10 cellular contexts compared by ENCODE assay signal in the genomic region with DNA sequence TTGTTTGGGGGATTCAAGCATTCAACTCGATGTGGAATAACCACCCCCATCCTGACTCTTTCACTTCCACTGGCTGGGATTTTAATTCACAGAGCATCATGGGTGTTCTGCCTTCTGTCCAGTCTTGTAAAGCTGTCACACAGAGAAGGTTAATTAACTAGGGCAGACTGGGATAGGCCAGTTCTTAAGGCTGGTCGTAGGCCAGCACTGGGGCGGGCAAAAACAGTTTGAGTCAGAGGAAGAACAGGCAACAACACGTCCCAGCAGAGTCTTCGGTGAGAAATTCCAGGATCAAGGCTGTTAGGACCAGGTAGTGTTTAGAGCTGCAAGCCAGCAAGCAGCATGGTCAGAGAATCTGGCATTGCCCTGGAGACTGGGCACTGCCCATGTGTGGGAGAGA. TPM values are rescaled to one million over a fixed set of nuclear protein-coding genes. Genes with fewer than 3 reads are reported as not detected.
DNase-seq lines count a peak whose midpoint lies in the region; ATAC-seq and TF ChIP-seq lines count a peak whose summit lies in the region.
"Had no signal": no experiment of that assay in that cellular context is flagged by ENCODE, and none has a peak within 500 bp of the region (broad histone marks: within the 10 kb centered on the region; RNA-seq: fewer than 3 reads in every experiment).

No MANE protein-coding gene starts in this region.

- intact Hi-C loops in activated T-helper 1 cell treated with anti-CD3 and anti-CD28 coated beads, Interleukin-12 subunit alpha, Interleukin-12 subunit beta, Interleukin-2, Interleukin-4 antibody, amounts not matched to agents 30 ng/mL and 10 ng/mL and 1 ng/mL, durations not matched to agents 14 hours and 24 hours and 36 hours (cut with micrococcal nuclease): loop anchor here (10.0 kb wide), 2 partner anchors 342 to 948 kb away; no protein-coding TSS in a partner anchor

- no peak for ATAC-seq in HG02981 (IDR thresholded peaks at IDR 0.05; ENCODE audit: unreplicated experiment)

- no peak overlapping the region for H3K4me3 Mint-ChIP-seq in activated T-helper 1 cell treated with anti-CD3 and anti-CD28 coated beads, Interleukin-12 subunit alpha, Interleukin-12 subunit beta, Interleukin-2, Interleukin-4 antibody, amounts not matched to agents 30 ng/mL and 10 ng/mL and 1 ng/mL, durations not matched to agents 14 hours and 24 hours and 36 hours
- peak overlapping the region; percentile 52 for H3K4me3 Mint-ChIP-seq in neural crest cell

- no peak overlapping the region for H3K4me3 ChIP-seq in fibroblast of pulmonary artery (replicated peaks; ENCODE audit: low read depth, low read length)

- H3K9me3 Mint-ChIP-seq in activated T-helper 1 cell treated with anti-CD3 and anti-CD28 coated beads, Interleukin-12 subunit alpha, Interleukin-12 subunit beta, Interleukin-2, Interleukin-4 antibody, amounts not matched to agents 30 ng/mL and 10 ng/mL and 1 ng/mL, durations not matched to agents 14 hours and 24 hours and 36 hours: no peaks in the 10 kb centered on the region
- H3K9me3 Mint-ChIP-seq in neural crest cell: no peaks in the 10 kb centered on the region
- H3K9me3 Mint-ChIP-seq: activated T-helper 2 cell treated with anti-CD3 and anti-CD28 coated beads, Interferon-gamma antibody, Interleukin-2, Interleukin-4, amounts not matched to agents 10 μg/mL and 5 μg/mL and 100 μg/mL, durations not matched to agents 14 hours and 24 hours and 36 hours had no signal

- H3K36me3 Mint-ChIP-seq in activated T-helper 1 cell treated with anti-CD3 and anti-CD28 coated beads, Interleukin-12 subunit alpha, Interleukin-12 subunit beta, Interleukin-2, Interleukin-4 antibody, amounts not matched to agents 30 ng/mL and 10 ng/mL and 1 ng/mL, durations not matched to agents 14 hours and 24 hours and 36 hours (ENCODE audit: low read depth): no peaks in the 10 kb centered on the region
- no peaks in the 10 kb centered on the region for H3K36me3 Mint-ChIP-seq in neural crest cell (ENCODE audit: low read depth)
- H3K36me3 Mint-ChIP-seq: CD4-positive, CD25-positive, alpha-beta regulatory T cell had no signal

- H3K27ac Mint-ChIP-seq in activated T-helper 1 cell treated with anti-CD3 and anti-CD28 coated beads, Interleukin-12 subunit alpha, Interleukin-12 subunit beta, Interleukin-2, Interleukin-4 antibody, amounts not matched to agents 30 ng/mL and 10 ng/mL and 1 ng/mL, durations not matched to agents 14 hours and 24 hours and 36 hours: peak overlapping the region; percentile 18
- no peak overlapping the region for H3K27ac Mint-ChIP-seq in neural crest cell (ENCODE audit: unreplicated experiment)
- H3K27ac Mint-ChIP-seq: activated T-helper 2 cell treated with anti-CD3 and anti-CD28 coated beads, Interferon-gamma antibody, Interleukin-2, Interleukin-4, amounts not matched to agents 10 μg/mL and 5 μg/mL and 100 μg/mL, durations not matched to agents 14 hours and 24 hours and 36 hours; CD4-positive, CD25-positive, alpha-beta regulatory T cell had no signal

- no peak for TF ChIP-seq CTCF in fibroblast of pulmonary artery (IDR thresholded peaks at IDR 0.05; ENCODE audit: low read length, missing control alignments)
- no peak for TF ChIP-seq CTCF in neural crest cell (conservative IDR thresholded peaks at IDR 0.05)

- DNase-seq in Daoy (ENCODE audit: low read depth) (peak; percentile 39), fibroblast of pulmonary artery (ENCODE audit: low read depth) (peak; percentile 41), neural crest cell (ENCODE audit: low read depth, low spot score) (no peak), HT-29 (ENCODE audit: low spot score) (no peak), HK-2 (ENCODE audit: unreplicated experiment) (no peak), superior temporal gyrus (ENCODE audit: extremely low spot score) (no peak)
- no peak for DNase-seq in activated T-helper 1 cell treated with anti-CD3 and anti-CD28 coated beads, Interleukin-12 subunit alpha, Interleukin-12 subunit beta, Interleukin-2, Interleukin-4 antibody, amounts not matched to agents 30 ng/mL and 10 ng/mL and 1 ng/mL, durations not matched to agents 14 hours and 24 hours and 36 hours (ENCODE audit: low spot score)
- DNase-seq: CD4-positive, CD25-positive, alpha-beta regulatory T cell had no signal

- H3K27me3 Mint-ChIP-seq in activated T-helper 1 cell treated with anti-CD3 and anti-CD28 coated beads, Interleukin-12 subunit alpha, Interleukin-12 subunit beta, Interleukin-2, Interleukin-4 antibody, amounts not matched to agents 30 ng/mL and 10 ng/mL and 1 ng/mL, durations not matched to agents 14 hours and 24 hours and 36 hours (ENCODE audit: insufficient read depth): peaks cover 52% of the 10 kb centered on the region
- H3K27me3 Mint-ChIP-seq in neural crest cell (ENCODE audit: low read depth): peaks cover 22% of the 10 kb centered on the region

- H3K4me1 Mint-ChIP-seq in activated T-helper 1 cell treated with anti-CD3 and anti-CD28 coated beads, Interleukin-12 subunit alpha, Interleukin-12 subunit beta, Interleukin-2, Interleukin-4 antibody, amounts not matched to agents 30 ng/mL and 10 ng/mL and 1 ng/mL, durations not matched to agents 14 hours and 24 hours and 36 hours (ENCODE audit: low read depth): peaks cover 13% of the 10 kb centered on the region
- H3K4me1 Mint-ChIP-seq in neural crest cell: peaks cover 29% of the 10 kb centered on the region

RNA-seq across cellular contexts. Expression of a gene that starts 4.0 kb away (rescaled TPM):
- 1.3 and 4.2 TPM in 2 replicates for total RNA-seq in Daoy (2014; rRNA removed; shearing (Covaris generic))
- total RNA-seq in activated T-helper 1 cell treated with anti-CD3 and anti-CD28 coated beads, Interleukin-12 subunit alpha, Interleukin-12 subunit beta, Interleukin-2, Interleukin-4 antibody, amounts not matched to agents 30 ng/mL and 10 ng/mL and 1 ng/mL, durations not matched to agents 14 hours and 24 hours and 36 hours: 0.56 and 0.65 TPM in 2 replicates
- 7.5 and 8.4 TPM in 2 replicates for total RNA-seq in neural crest cell
- total RNA-seq in HT-29 (2014; rRNA removed; shearing (Covaris generic)): not detected in 2 replicates

Comparison
In these comparisons a context has a peak if more than half of its experiments do, and no peak if none do; other contexts are left out.
1. DNase-seq: peak in Daoy (single experiment) and fibroblast of pulmonary artery (single experiment); none in activated T-helper 1 cell treated with anti-CD3 and anti-CD28 coated beads, Interleukin-12 subunit alpha, Interleukin-12 subunit beta, Interleukin-2, Interleukin-4 antibody, amounts not matched to agents 30 ng/mL and 10 ng/mL and 1 ng/mL, durations not matched to agents 14 hours and 24 hours and 36 hours (single experiment), neural crest cell (single experiment), HT-29 (single experiment), HK-2 (single experiment) and superior temporal gyrus (single experiment).